In genomic region chr1:197841828-197842573, GRCh38 we compare ENCODE assay signal across 16 cellular contexts.
DNase-seq lines count a peak whose midpoint lies in the region; ATAC-seq and TF ChIP-seq lines count a peak whose summit lies in the region.
"Had no signal": no experiment of that assay in that cellular context is flagged by ENCODE, and none has a peak within 500 bp of the region (broad histone marks: within the 10 kb centered on the region; RNA-seq: fewer than 3 reads in every experiment).

No MANE protein-coding gene starts in this region.

- peak overlapping the region; percentile 53 for H3K27ac Mint-ChIP-seq in HFFc6
- H3K27ac Mint-ChIP-seq: activated T-helper 2 cell treated with anti-CD3 and anti-CD28 coated beads, Interferon-gamma antibody, Interleukin-2, Interleukin-4, amounts not matched to agents 10 μg/mL and 5 μg/mL and 100 μg/mL, durations not matched to agents 14 hours and 24 hours and 36 hours; naive B cell had no signal

- no peak overlapping the region for H3K27ac ChIP-seq in upper lobe of right lung
- H3K27ac ChIP-seq: esophagus muscularis mucosa, testis had no signal

- H3K9me3 ChIP-seq in upper lobe of right lung, result no peaks in the 10 kb centered on the region
- H3K9me3 ChIP-seq: esophagus muscularis mucosa, testis had no signal

- DNase-seq in HFFc6 (no peak), SIG-M5 treated with dmso at 0.1 percent for 504 hours (lab: John Stamatoyannopoulos, UW; ENCODE audit: unreplicated experiment) (peak; percentile 78), fibroblast of the aortic adventitia (ENCODE audit: low read depth) (peak; percentile 24), upper lobe of right lung (no peak), NCI-H1092 (lab: John Stamatoyannopoulos, UW) (no peak)
- DNase-seq: activated CD4-positive, alpha-beta T cell treated with anti-CD3 and anti-CD28 coated beads for 48 hours; naive B cell; NCI-H1417; NCI-H82; testis had no signal

- H3K4me1 Mint-ChIP-seq in HFFc6 (ENCODE audit: low read depth), result peaks cover 64% of the 10 kb centered on the region
- H3K4me1 Mint-ChIP-seq: naive B cell had no signal

- no peaks in the 10 kb centered on the region for H3K36me3 ChIP-seq in upper lobe of right lung
- H3K36me3 ChIP-seq: esophagus muscularis mucosa had no signal

- H3K4me1 ChIP-seq in upper lobe of right lung, result no peaks in the 10 kb centered on the region
- H3K4me1 ChIP-seq: esophagus muscularis mucosa, testis had no signal

- intact Hi-C loops in upper lobe of right lung (cut with DNase I), result no loop called here

- no peaks in the 10 kb centered on the region for H3K9me3 Mint-ChIP-seq in HFFc6
- H3K9me3 Mint-ChIP-seq: activated T-helper 2 cell treated with anti-CD3 and anti-CD28 coated beads, Interferon-gamma antibody, Interleukin-2, Interleukin-4, amounts not matched to agents 10 μg/mL and 5 μg/mL and 100 μg/mL, durations not matched to agents 14 hours and 24 hours and 36 hours; naive B cell had no signal

- ATAC-seq in upper lobe of right lung, result peak; percentile 74
- no peak for ATAC-seq in HG03095 (IDR thresholded peaks at IDR 0.05; ENCODE audit: unreplicated experiment)
- no peak for ATAC-seq in HG03460 (IDR thresholded peaks at IDR 0.05; ENCODE audit: unreplicated experiment)
- ATAC-seq: GM12878, sciatic nerve had no signal

- peaks cover 1% of the 10 kb centered on the region for H3K27me3 Mint-ChIP-seq in HFFc6 (ENCODE audit: insufficient read depth)

- H3K4me3 Mint-ChIP-seq in HFFc6, result peak overlapping the region; percentile 39; the same call in 1 of the 2 replicates
- H3K4me3 Mint-ChIP-seq: naive B cell had no signal

- H3K4me3 ChIP-seq in fibroblast of the aortic adventitia (ENCODE audit: low read depth, low read length), result no peak overlapping the region
- H3K4me3 ChIP-seq in upper lobe of right lung, result no peak overlapping the region
- H3K4me3 ChIP-seq: esophagus muscularis mucosa, GM12878, testis had no signal

- H3K27me3 ChIP-seq in upper lobe of right lung, result no peaks in the 10 kb centered on the region
- H3K27me3 ChIP-seq: esophagus muscularis mucosa, testis had no signal

- no peak for TF ChIP-seq CTCF in HFFc6 (IDR thresholded peaks at IDR 0.05)
- TF ChIP-seq CTCF in fibroblast of the aortic adventitia (IDR thresholded peaks at IDR 0.05; ENCODE audit: insufficient read depth, low read length), result no peak
- no peak for TF ChIP-seq CTCF in upper lobe of right lung (IDR thresholded peaks at IDR 0.05)

- no peaks in the 10 kb centered on the region for H3K36me3 Mint-ChIP-seq in HFFc6 (ENCODE audit: low read depth)
- H3K36me3 Mint-ChIP-seq: naive B cell had no signal

Comparison
In these comparisons a context has a peak if more than half of its experiments do, and no peak if none do; other contexts are left out.
1. DNase-seq: peak in SIG-M5 treated with dmso at 0.1 percent for 504 hours (single experiment) and fibroblast of the aortic adventitia (single experiment); none in HFFc6 (single experiment), upper lobe of right lung (single experiment) and NCI-H1092 (single experiment).